ENCODE assay signal across 9 cellular contexts in genomic region chr11:62852523-62853188, GRCh38. TPM values are rescaled to one million over a fixed set of nuclear protein-coding genes. Genes with fewer than 3 reads are reported as not detected.
DNase-seq lines count a peak whose midpoint lies in the region; ATAC-seq and TF ChIP-seq lines count a peak whose summit lies in the region.
"Had no signal": no experiment of that assay in that cellular context is flagged by ENCODE, and none has a peak within 500 bp of the region (broad histone marks: within the 10 kb centered on the region; RNA-seq: fewer than 3 reads in every experiment).

No MANE protein-coding gene starts in this region.

- TF ChIP-seq CTCF in progenitor cell of endocrine pancreas (IDR thresholded peaks at IDR 0.05; ENCODE audit: unreplicated experiment), result no peak

- peaks cover 35% of the 10 kb centered on the region for H3K4me1 ChIP-seq in effector memory CD4-positive, alpha-beta T cell (ENCODE audit: control insufficient read depth, insufficient read depth, low read length, poor library complexity, severe bottlenecking)

- no peak overlapping the region for H3K27ac ChIP-seq in effector memory CD4-positive, alpha-beta T cell (ENCODE audit: insufficient read depth, low read length, poor library complexity, severe bottlenecking)

- peak overlapping the region; percentile 97 for H3K27ac Mint-ChIP-seq in activated CD4-positive, alpha-beta T cell treated with anti-CD3 and anti-CD28 coated beads for 36 hours
- peak overlapping the region; percentile 49 for H3K27ac Mint-ChIP-seq in central memory CD8-positive, alpha-beta T cell (ENCODE audit: low read depth)
- H3K27ac Mint-ChIP-seq in progenitor cell of endocrine pancreas, result peak overlapping the region; percentile 99

- H3K27me3 ChIP-seq in MG63, result no peaks in the 10 kb centered on the region
- no peaks in the 10 kb centered on the region for H3K27me3 ChIP-seq in effector memory CD4-positive, alpha-beta T cell (replicated peaks; ENCODE audit: control insufficient read depth, insufficient read depth, low read length, poor library complexity, severe bottlenecking)

- H3K36me3 ChIP-seq in MG63, result peaks cover 53% of the 10 kb centered on the region
- peaks cover 32% of the 10 kb centered on the region for H3K36me3 ChIP-seq in effector memory CD4-positive, alpha-beta T cell (ENCODE audit: control insufficient read depth, insufficient read depth, low read length)

- ATAC-seq in activated CD4-positive, alpha-beta T cell treated with anti-CD3 and anti-CD28 coated beads for 36 hours, result no peak
- ATAC-seq in central memory CD8-positive, alpha-beta T cell (replicated peaks; ENCODE audit: extremely low read depth, poor library complexity, severe bottlenecking), result no peak
- no peak for ATAC-seq in HG03457 (IDR thresholded peaks at IDR 0.05; ENCODE audit: unreplicated experiment)

- no peaks in the 10 kb centered on the region for H3K9me3 ChIP-seq in MG63
- H3K9me3 ChIP-seq in effector memory CD4-positive, alpha-beta T cell (ENCODE audit: control insufficient read depth, low read length), result no peaks in the 10 kb centered on the region

- intact Hi-C loops in activated CD4-positive, alpha-beta T cell treated with anti-CD3 and anti-CD28 coated beads for 36 hours (cut with DNase I, micrococcal nuclease), result no loop called here

- DNase-seq in activated CD4-positive, alpha-beta T cell treated with anti-CD3 and anti-CD28 coated beads for 36 hours, result no peak
- DNase-seq in activated CD4-positive, alpha-beta T cell treated with anti-CD3 and anti-CD28 coated beads, Interleukin-2, amount 50 U/mL, for 48 hours, result no peak
- DNase-seq in MG63 (no peak), progenitor cell of endocrine pancreas (ENCODE audit: low spot score, unreplicated experiment) (no peak)
- no peak for DNase-seq in central memory CD8-positive, alpha-beta T cell (ENCODE audit: low spot score in 2 of 2)
- DNase-seq in effector memory CD4-positive, alpha-beta T cell, result no peak
- DNase-seq in stimulated activated naive CD4-positive, alpha-beta T cell treated with Interleukin-2 at 50 U/mL for 16 hours (lab: John Stamatoyannopoulos, UW), result no peak

- CTCF ChIA-PET in activated CD4-positive, alpha-beta T cell treated with anti-CD3 and anti-CD28 coated beads for 36 hours (lab: Charles Lee), result interaction anchor here (0.7 to 6.0 kb wide), 3 partner anchors 11 to 92 kb away, joined by 4 to 44 read pairs (median 7); partner anchors contain the start of genes POLR2G and TMEM179B

- H3K4me3 Mint-ChIP-seq in activated CD4-positive, alpha-beta T cell treated with anti-CD3 and anti-CD28 coated beads for 36 hours, result peak overlapping the region; percentile 99
- H3K4me3 Mint-ChIP-seq in central memory CD8-positive, alpha-beta T cell, result peak overlapping the region; percentile 96
- peak overlapping the region; percentile 98 for H3K4me3 Mint-ChIP-seq in progenitor cell of endocrine pancreas (ENCODE audit: low read depth)

- no peaks in the 10 kb centered on the region for H3K27me3 Mint-ChIP-seq in activated CD4-positive, alpha-beta T cell treated with anti-CD3 and anti-CD28 coated beads for 36 hours
- no peaks in the 10 kb centered on the region for H3K27me3 Mint-ChIP-seq in central memory CD8-positive, alpha-beta T cell
- no peaks in the 10 kb centered on the region for H3K27me3 Mint-ChIP-seq in progenitor cell of endocrine pancreas

- H3K36me3 Mint-ChIP-seq in activated CD4-positive, alpha-beta T cell treated with anti-CD3 and anti-CD28 coated beads for 36 hours (ENCODE audit: low read depth), result peaks cover 58% of the 10 kb centered on the region
- H3K36me3 Mint-ChIP-seq in central memory CD8-positive, alpha-beta T cell (ENCODE audit: insufficient read depth), result peaks cover 52% of the 10 kb centered on the region
- peaks cover 28% of the 10 kb centered on the region for H3K36me3 Mint-ChIP-seq in progenitor cell of endocrine pancreas (ENCODE audit: insufficient read depth)

- H3K4me3 ChIP-seq in MG63, result peak overlapping the region; percentile 93
- H3K4me3 ChIP-seq in effector memory CD4-positive, alpha-beta T cell (ENCODE audit: insufficient read depth, low read depth, low read length, poor library complexity, severe bottlenecking), result no peak overlapping the region

- H3K9me3 Mint-ChIP-seq in activated CD4-positive, alpha-beta T cell treated with anti-CD3 and anti-CD28 coated beads for 36 hours (ENCODE audit: low read depth), result no peaks in the 10 kb centered on the region
- H3K9me3 Mint-ChIP-seq in central memory CD8-positive, alpha-beta T cell, result no peaks in the 10 kb centered on the region
- no peaks in the 10 kb centered on the region for H3K9me3 Mint-ChIP-seq in progenitor cell of endocrine pancreas (ENCODE audit: low read depth)

- peaks cover 31% of the 10 kb centered on the region for H3K4me1 Mint-ChIP-seq in activated CD4-positive, alpha-beta T cell treated with anti-CD3 and anti-CD28 coated beads for 36 hours
- peaks cover 48% of the 10 kb centered on the region for H3K4me1 Mint-ChIP-seq in central memory CD8-positive, alpha-beta T cell
- H3K4me1 Mint-ChIP-seq in progenitor cell of endocrine pancreas (ENCODE audit: low read depth), result peaks cover 29% of the 10 kb centered on the region

- POLR2A ChIA-PET in activated CD4-positive, alpha-beta T cell treated with anti-CD3 and anti-CD28 coated beads for 36 hours (lab: Charles Lee), result interaction anchor here (0.7 to 9.3 kb wide), 6 partner anchors 9 to 125 kb away, joined by 3 to 383 read pairs (median 4); partner anchors contain the start of genes STX5, TEX54, TTC9C and WDR74

RNA-seq across cellular contexts. Expression of gene WDR74, which starts 13.3 kb away (rescaled TPM):
- 10 to 100 TPM; 83.1 to 93.1 TPM for total RNA-seq in activated CD4-positive, alpha-beta T cell treated with anti-CD3 and anti-CD28 coated beads for 36 hours
- total RNA-seq in MG63 (2014; rRNA removed; shearing (Covaris generic); ENCODE audit: low replicate concordance), result 135 and 139 TPM in 2 replicates
- total RNA-seq in progenitor cell of endocrine pancreas, result 55.8 and 60.3 TPM in 2 replicates

RNA-seq across cellular contexts. Expression of gene TEX54, which starts 20.0 kb away (rescaled TPM):
- total RNA-seq in activated CD4-positive, alpha-beta T cell treated with anti-CD3 and anti-CD28 coated beads for 36 hours, result under 1 TPM in 1 of 2 experiments, not detected in 1; 0.42 TPM
- total RNA-seq in MG63 (2014; rRNA removed; shearing (Covaris generic); ENCODE audit: low replicate concordance), result not detected in 2 replicates
- total RNA-seq in progenitor cell of endocrine pancreas, result not detected in 2 replicates
- total RNA-seq: cerebellum had no signal

RNA-seq across cellular contexts. Expression of gene STX5, which starts 20.8 kb away (rescaled TPM):
- total RNA-seq in activated CD4-positive, alpha-beta T cell treated with anti-CD3 and anti-CD28 coated beads for 36 hours, result 10 to 100 TPM; 19.3 to 21.8 TPM
- total RNA-seq in MG63 (2014; rRNA removed; shearing (Covaris generic); ENCODE audit: low replicate concordance), result 28.0 and 42.3 TPM in 2 replicates
- 39.3 and 45.3 TPM in 2 replicates for total RNA-seq in progenitor cell of endocrine pancreas

RNA-seq across cellular contexts. Expression of gene SLC3A2, which starts 28.0 kb away (rescaled TPM):
- total RNA-seq in activated CD4-positive, alpha-beta T cell treated with anti-CD3 and anti-CD28 coated beads for 36 hours, result 100 to 1,000 TPM; 401 to 402 TPM
- total RNA-seq in MG63 (2014; rRNA removed; shearing (Covaris generic); ENCODE audit: low replicate concordance), result 545 and 579 TPM in 2 replicates
- total RNA-seq in progenitor cell of endocrine pancreas, result 140 and 180 TPM in 2 replicates

RNA-seq across cellular contexts. Expression of gene NXF1, which starts 47.4 kb away (rescaled TPM):
- total RNA-seq in activated CD4-positive, alpha-beta T cell treated with anti-CD3 and anti-CD28 coated beads for 36 hours, result 10 to 100 TPM; 89.5 to 97.6 TPM
- 5.4 and 15.6 TPM in 2 replicates for total RNA-seq in MG63 (2014; rRNA removed; shearing (Covaris generic); ENCODE audit: low replicate concordance)
- 120 and 130 TPM in 2 replicates for total RNA-seq in progenitor cell of endocrine pancreas

Comparison
In these comparisons a context has a peak if more than half of its experiments do, and no peak if none do; other contexts are left out.
1. H3K27ac Mint-ChIP-seq: peak in every context shown above with its lines; median percentile 99 in progenitor cell of endocrine pancreas; 97 in activated CD4-positive, alpha-beta T cell treated with anti-CD3 and anti-CD28 coated beads for 36 hours; 49 in central memory CD8-positive, alpha-beta T cell.